Comparison of ENCODE assay signal across 20 cellular contexts in the genomic region with DNA sequence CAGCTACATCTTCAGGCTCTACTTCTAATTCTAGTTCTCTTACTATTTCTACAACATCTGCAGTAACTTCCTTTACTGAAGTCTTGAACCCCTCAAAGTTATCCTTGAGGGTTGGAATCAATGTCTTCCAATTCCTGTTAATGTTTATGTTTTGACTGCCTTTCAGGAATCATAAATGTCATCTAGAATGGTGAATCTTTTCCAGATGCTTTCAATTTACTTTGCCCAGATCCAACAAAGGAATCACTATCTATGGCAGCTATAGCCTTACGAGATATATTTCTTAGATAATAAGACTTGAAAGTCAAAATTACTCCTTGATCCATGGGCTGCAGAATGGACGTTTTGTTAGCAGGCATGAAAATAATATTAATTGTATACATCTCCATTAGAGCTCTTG.
"Had no signal": no experiment of that assay in that cellular context is flagged by ENCODE, and none has a peak within 500 bp of the region (broad histone marks: within the 10 kb centered on the region; RNA-seq: fewer than 3 reads in every experiment).

No MANE protein-coding gene starts in this region.

- DNase-seq: KBM-7, MV-4-11, NCI-H1048, NCI-H1105, NCI-H1417, NCI-H1436 treated with DMSO at 0.1 percent for 48 hours, NCI-H1694, NCI-H187 treated with DMSO at 0.1 percent for 48 hours, NCI-H2029 treated with DMSO at 0.1 percent for 48 hours, NCI-H2227 treated with DMSO at 0.1 percent for 48 hours, NCI-H510A, NCI-H524 treated with DMSO at 0.1 percent for 48 hours, NCI-H69, NCI-H774, Right ventricle myocardium superior, RPMI8226, SIG-M5 had no signal

- H3K36me3 ChIP-seq: SJSA1 had no signal

- H3K9me3 ChIP-seq: SJSA1 had no signal

- H3K27me3 ChIP-seq: SJSA1 had no signal

- H3K27ac ChIP-seq: HL-60, SJSA1, SK-N-MC had no signal

- H3K4me3 ChIP-seq: SJSA1, SK-N-MC had no signal
